ENCODE assay signal across 20 cellular contexts in genomic region chrX:150833454-150834056, GRCh38.
"Had no signal": no experiment of that assay in that cellular context is flagged by ENCODE, and none has a peak within 500 bp of the region (broad histone marks: within the 10 kb centered on the region; RNA-seq: fewer than 3 reads in every experiment).

No MANE protein-coding gene starts in this region.

- H3K27me3 Mint-ChIP-seq: activated naive CD4-positive, alpha-beta T cell treated with anti-CD3 and anti-CD28 coated beads, Interleukin-2, amount 50 U/mL, for 24 hours; naive thymus-derived CD8-positive, alpha-beta T cell; stimulated activated memory B cell treated with anti-CD40 and anti-IgM and Interleukin-4, amounts not matched to agents 10 μg/mL and 1 μg/mL and 100 μg/mL, for 72 hours had no signal

- H3K9me3 Mint-ChIP-seq: activated naive CD4-positive, alpha-beta T cell treated with anti-CD3 and anti-CD28 coated beads, Interleukin-2, amount 50 U/mL, for 24 hours had no signal

- H3K4me3 ChIP-seq: body of pancreas, dorsolateral prefrontal cortex, gastrocnemius medialis, heart left ventricle, lower lobe of right lung, sigmoid colon, spleen, testis, upper lobe of left lung had no signal

- H2AFZ ChIP-seq: parathyroid adenoma had no signal

- H3K9me3 ChIP-seq: body of pancreas, lower lobe of right lung, sigmoid colon, testis had no signal

- H3K4me1 ChIP-seq: heart left ventricle, lower lobe of right lung, sigmoid colon, spleen, testis, upper lobe of left lung had no signal

- H3K27ac Mint-ChIP-seq: activated naive CD4-positive, alpha-beta T cell treated with anti-CD3 and anti-CD28 coated beads, Interleukin-2, amount 50 U/mL, for 24 hours; stimulated activated memory B cell treated with anti-CD40 and anti-IgM and Interleukin-4, amounts not matched to agents 10 μg/mL and 1 μg/mL and 100 μg/mL, for 72 hours; T-cell had no signal

- H3K9ac ChIP-seq: parathyroid adenoma had no signal

- H3K36me3 ChIP-seq: gastrocnemius medialis, lower lobe of right lung, sigmoid colon, upper lobe of left lung had no signal

- ATAC-seq: activated CD4-positive, CD25-positive, alpha-beta regulatory T cell treated with anti-CD3 and anti-CD28 coated beads, Interleukin-2, amount 50 U/mL, for 24 hours; body of pancreas; gastrocnemius medialis; heart left ventricle; lower lobe of right lung; naive thymus-derived CD8-positive, alpha-beta T cell; stimulated activated memory B cell treated with anti-CD40 and anti-IgM and Interleukin-4, amounts not matched to agents 10 μg/mL and 1 μg/mL and 100 μg/mL, for 72 hours; T-cell had no signal

- H3K27me3 ChIP-seq: body of pancreas, gastrocnemius medialis, heart left ventricle, sigmoid colon, spleen, testis, upper lobe of left lung had no signal

- DNase-seq: activated CD4-positive, alpha-beta T cell treated with anti-CD3 and anti-CD28 coated beads, Interleukin-2, amount 50 U/mL, for 1 hour; activated gamma-delta T cell; amygdala; body of pancreas; dorsolateral prefrontal cortex; gastrocnemius medialis; heart left ventricle; lower lobe of right lung; naive thymus-derived CD8-positive, alpha-beta T cell; sigmoid colon; spleen; stimulated activated CD4-positive, alpha-beta T cell treated with anti-CD3 and anti-CD28 coated beads, Interleukin-4, amount 100 ng/mL, for 4 hours; T-cell; T1000; testis; upper lobe of left lung had no signal

- H3K4me3 Mint-ChIP-seq: activated naive CD4-positive, alpha-beta T cell treated with anti-CD3 and anti-CD28 coated beads, Interleukin-2, amount 50 U/mL, for 24 hours; naive thymus-derived CD8-positive, alpha-beta T cell; stimulated activated memory B cell treated with anti-CD40 and anti-IgM and Interleukin-4, amounts not matched to agents 10 μg/mL and 1 μg/mL and 100 μg/mL, for 72 hours; T-cell had no signal

- H3K27ac ChIP-seq: body of pancreas, dorsolateral prefrontal cortex, gastrocnemius medialis, lower lobe of right lung, parathyroid adenoma, sigmoid colon, spleen, testis, upper lobe of left lung had no signal

- H3K4me1 Mint-ChIP-seq: stimulated activated memory B cell treated with anti-CD40 and anti-IgM and Interleukin-4, amounts not matched to agents 10 μg/mL and 1 μg/mL and 100 μg/mL, for 72 hours had no signal
